Comparison of ENCODE assay signal across 1 cellular context in the genomic region with DNA sequence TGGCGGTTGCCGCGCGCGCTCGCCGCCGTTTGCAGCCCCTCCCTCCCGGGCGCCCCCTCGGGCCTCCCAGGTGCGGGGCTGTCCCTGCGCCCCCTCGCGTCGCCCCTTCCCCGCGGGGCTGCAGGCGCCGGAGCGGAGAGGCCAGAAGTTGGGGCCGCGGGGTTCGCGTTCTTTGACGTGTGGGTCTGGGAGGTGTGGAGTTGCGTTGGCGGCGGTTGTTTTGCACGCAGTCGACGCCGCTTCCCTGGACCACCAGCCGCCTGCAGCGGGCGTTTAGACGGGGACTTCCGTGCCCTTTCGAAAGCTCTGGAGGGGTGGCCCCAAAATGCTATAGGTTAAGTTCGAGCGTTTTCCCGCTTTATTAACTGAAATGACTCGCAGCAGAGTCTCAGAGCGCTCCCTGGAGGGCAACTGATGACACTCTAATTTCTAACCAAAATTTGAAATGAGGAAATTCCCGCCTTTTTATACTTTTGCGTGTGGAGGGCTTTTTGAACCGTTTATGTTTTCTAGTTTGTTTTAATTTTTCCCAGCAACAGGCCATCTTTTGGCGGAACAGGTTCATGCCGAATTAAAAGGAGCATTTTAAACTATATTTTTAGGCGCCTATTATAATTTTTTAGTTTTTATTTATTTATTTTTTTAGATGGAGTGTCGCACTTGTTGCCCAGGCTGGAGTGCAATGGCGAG.
TF ChIP-seq lines count a peak whose summit lies in the region.

No MANE protein-coding gene starts in this region.

TF ChIP-seq in GM12878, 131 proteins besides CTCF, POLR2A, EP300 and RAD21 (continued from another document and continues in another):
- TF ChIP-seq, protein P1, sequence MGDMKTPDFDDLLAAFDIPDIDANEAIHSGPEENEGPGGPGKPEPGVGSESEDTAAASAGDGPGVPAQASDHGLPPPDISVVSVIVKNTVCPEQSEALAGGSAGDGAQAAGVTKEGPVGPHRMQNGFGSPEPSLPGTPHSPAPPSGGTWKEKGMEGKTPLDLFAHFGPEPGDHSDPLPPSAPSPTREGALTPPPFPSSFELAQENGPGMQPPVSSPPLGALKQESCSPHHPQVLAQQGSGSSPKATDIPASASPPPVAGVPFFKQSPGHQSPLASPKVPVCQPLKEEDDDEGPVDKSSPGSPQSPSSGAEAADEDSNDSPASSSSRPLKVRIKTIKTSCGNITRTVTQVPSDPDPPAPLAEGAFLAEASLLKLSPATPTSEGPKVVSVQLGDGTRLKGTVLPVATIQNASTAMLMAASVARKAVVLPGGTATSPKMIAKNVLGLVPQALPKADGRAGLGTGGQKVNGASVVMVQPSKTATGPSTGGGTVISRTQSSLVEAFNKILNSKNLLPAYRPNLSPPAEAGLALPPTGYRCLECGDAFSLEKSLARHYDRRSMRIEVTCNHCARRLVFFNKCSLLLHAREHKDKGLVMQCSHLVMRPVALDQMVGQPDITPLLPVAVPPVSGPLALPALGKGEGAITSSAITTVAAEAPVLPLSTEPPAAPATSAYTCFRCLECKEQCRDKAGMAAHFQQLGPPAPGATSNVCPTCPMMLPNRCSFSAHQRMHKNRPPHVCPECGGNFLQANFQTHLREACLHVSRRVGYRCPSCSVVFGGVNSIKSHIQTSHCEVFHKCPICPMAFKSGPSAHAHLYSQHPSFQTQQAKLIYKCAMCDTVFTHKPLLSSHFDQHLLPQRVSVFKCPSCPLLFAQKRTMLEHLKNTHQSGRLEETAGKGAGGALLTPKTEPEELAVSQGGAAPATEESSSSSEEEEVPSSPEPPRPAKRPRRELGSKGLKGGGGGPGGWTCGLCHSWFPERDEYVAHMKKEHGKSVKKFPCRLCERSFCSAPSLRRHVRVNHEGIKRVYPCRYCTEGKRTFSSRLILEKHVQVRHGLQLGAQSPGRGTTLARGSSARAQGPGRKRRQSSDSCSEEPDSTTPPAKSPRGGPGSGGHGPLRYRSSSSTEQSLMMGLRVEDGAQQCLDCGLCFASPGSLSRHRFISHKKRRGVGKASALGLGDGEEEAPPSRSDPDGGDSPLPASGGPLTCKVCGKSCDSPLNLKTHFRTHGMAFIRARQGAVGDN (IDR thresholded peaks at IDR 0.05): peak; percentile 87
- TF ChIP-seq CBX5 (IDR thresholded peaks at IDR 0.05; ENCODE audit: low read depth) (peak; percentile 98), CHD2 (IDR thresholded peaks at IDR 0.05; ENCODE audit: borderline replicate concordance, low read depth, low read length) (no peak), STAT1 (conservative IDR thresholded peaks at IDR 0.05) (0 out of 2 replicates have a peak, but pooled peaks have one; percentile 41), NFIC (IDR thresholded peaks at IDR 0.05; ENCODE audit: low read depth, low read length) (peak; percentile 56; the same call in 1 of the 2 replicates), ZNF217 (IDR thresholded peaks at IDR 0.05) (peak; percentile 44; the same call in 1 of the 2 replicates), RCOR1 (conservative IDR thresholded peaks at IDR 0.05; ENCODE audit: low read depth, low read length) (no peak), POLR2AphosphoS5 (IDR thresholded peaks at IDR 0.05; ENCODE audit: low read length) (peak; percentile 52; the same call in 1 of the 2 replicates), ZNF24 (IDR thresholded peaks at IDR 0.05) (no peak; the same call in 1 of the 2 replicates), FOXK2 (IDR thresholded peaks at IDR 0.05) (no peak), POU2F2 (IDR thresholded peaks at IDR 0.05; ENCODE audit: borderline replicate concordance, low read depth, low read length) (0 out of 3 replicates have a peak, but pooled peaks have one; percentile 56), ASH2L (IDR thresholded peaks at IDR 0.05; ENCODE audit: borderline replicate concordance, low read depth) (no peak), FOXM1 (IDR thresholded peaks at IDR 0.05; ENCODE audit: low read depth, low read length) (peak; percentile 96), EGR1 (IDR thresholded peaks at IDR 0.05; ENCODE audit: borderline replicate concordance in 1 of 2, low read depth in 2 of 2, low read length in 2 of 2) (peak in 1 of 2 experiments; percentile 44; a peak in 1 of 3 replicates), IKZF2 (IDR thresholded peaks at IDR 0.05) (peak; percentile 38 to 40; a peak in 2 of 4 replicates), BACH1 (IDR thresholded peaks at IDR 0.05; ENCODE audit: borderline replicate concordance) (0 out of 2 replicates have a peak, but pooled peaks have one; percentile 62), RFX5 (IDR thresholded peaks at IDR 0.05; ENCODE audit: low read depth, low read length) (peak; percentile 81), RELA (IDR thresholded peaks at IDR 0.05; ENCODE audit: borderline replicate concordance, partially characterized antibody) (peak; percentile 96), LARP7 (IDR thresholded peaks at IDR 0.05) (peak; percentile 85), NR2F1 (conservative IDR thresholded peaks at IDR 0.05) (peak; percentile 65), TCF7 (IDR thresholded peaks at IDR 0.05; ENCODE audit: borderline replicate concordance) (no peak), RB1 (IDR thresholded peaks at IDR 0.05; ENCODE audit: borderline replicate concordance) (peak; percentile 98), KLF5 (IDR thresholded peaks at IDR 0.05; ENCODE audit: partially characterized antibody) (peak; percentile 87), SMAD1 (IDR thresholded peaks at IDR 0.05; ENCODE audit: low read depth, partially characterized antibody) (no peak), MEF2B (IDR thresholded peaks at IDR 0.05; ENCODE audit: partially characterized antibody, poor library complexity, severe bottlenecking) (peak; percentile 52), MTA3 (IDR thresholded peaks at IDR 0.05; ENCODE audit: borderline replicate concordance, low read length) (no peak; the same call in 1 of the 2 replicates), NFXL1 (IDR thresholded peaks at IDR 0.05; ENCODE audit: borderline replicate concordance) (no peak), CREB1 (IDR thresholded peaks at IDR 0.05; ENCODE audit: low read depth) (peak; percentile 81), TBL1XR1 (IDR thresholded peaks at IDR 0.05; ENCODE audit: low read depth, low read length) (no peak), SIN3A (IDR thresholded peaks at IDR 0.05; ENCODE audit: low read depth, low read length) (peak; percentile 27; the same call in 1 of the 2 replicates), ZBED1 (IDR thresholded peaks at IDR 0.05; ENCODE audit: borderline replicate concordance) (no peak; the same call in 1 of the 2 replicates)
- TF ChIP-seq, protein P2, sequence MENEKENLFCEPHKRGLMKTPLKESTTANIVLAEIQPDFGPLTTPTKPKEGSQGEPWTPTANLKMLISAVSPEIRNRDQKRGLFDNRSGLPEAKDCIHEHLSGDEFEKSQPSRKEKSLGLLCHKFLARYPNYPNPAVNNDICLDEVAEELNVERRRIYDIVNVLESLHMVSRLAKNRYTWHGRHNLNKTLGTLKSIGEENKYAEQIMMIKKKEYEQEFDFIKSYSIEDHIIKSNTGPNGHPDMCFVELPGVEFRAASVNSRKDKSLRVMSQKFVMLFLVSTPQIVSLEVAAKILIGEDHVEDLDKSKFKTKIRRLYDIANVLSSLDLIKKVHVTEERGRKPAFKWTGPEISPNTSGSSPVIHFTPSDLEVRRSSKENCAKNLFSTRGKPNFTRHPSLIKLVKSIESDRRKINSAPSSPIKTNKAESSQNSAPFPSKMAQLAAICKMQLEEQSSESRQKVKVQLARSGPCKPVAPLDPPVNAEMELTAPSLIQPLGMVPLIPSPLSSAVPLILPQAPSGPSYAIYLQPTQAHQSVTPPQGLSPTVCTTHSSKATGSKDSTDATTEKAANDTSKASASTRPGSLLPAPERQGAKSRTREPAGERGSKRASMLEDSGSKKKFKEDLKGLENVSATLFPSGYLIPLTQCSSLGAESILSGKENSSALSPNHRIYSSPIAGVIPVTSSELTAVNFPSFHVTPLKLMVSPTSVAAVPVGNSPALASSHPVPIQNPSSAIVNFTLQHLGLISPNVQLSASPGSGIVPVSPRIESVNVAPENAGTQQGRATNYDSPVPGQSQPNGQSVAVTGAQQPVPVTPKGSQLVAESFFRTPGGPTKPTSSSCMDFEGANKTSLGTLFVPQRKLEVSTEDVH (IDR thresholded peaks at IDR 0.05; ENCODE audit: low read depth, partially characterized antibody): peak; percentile 90
- TF ChIP-seq, protein P3, sequence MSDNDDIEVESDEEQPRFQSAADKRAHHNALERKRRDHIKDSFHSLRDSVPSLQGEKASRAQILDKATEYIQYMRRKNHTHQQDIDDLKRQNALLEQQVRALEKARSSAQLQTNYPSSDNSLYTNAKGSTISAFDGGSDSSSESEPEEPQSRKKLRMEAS (IDR thresholded peaks at IDR 0.05; ENCODE audit: low read depth, low read length): peak; percentile 73
- TF ChIP-seq, protein P4, sequence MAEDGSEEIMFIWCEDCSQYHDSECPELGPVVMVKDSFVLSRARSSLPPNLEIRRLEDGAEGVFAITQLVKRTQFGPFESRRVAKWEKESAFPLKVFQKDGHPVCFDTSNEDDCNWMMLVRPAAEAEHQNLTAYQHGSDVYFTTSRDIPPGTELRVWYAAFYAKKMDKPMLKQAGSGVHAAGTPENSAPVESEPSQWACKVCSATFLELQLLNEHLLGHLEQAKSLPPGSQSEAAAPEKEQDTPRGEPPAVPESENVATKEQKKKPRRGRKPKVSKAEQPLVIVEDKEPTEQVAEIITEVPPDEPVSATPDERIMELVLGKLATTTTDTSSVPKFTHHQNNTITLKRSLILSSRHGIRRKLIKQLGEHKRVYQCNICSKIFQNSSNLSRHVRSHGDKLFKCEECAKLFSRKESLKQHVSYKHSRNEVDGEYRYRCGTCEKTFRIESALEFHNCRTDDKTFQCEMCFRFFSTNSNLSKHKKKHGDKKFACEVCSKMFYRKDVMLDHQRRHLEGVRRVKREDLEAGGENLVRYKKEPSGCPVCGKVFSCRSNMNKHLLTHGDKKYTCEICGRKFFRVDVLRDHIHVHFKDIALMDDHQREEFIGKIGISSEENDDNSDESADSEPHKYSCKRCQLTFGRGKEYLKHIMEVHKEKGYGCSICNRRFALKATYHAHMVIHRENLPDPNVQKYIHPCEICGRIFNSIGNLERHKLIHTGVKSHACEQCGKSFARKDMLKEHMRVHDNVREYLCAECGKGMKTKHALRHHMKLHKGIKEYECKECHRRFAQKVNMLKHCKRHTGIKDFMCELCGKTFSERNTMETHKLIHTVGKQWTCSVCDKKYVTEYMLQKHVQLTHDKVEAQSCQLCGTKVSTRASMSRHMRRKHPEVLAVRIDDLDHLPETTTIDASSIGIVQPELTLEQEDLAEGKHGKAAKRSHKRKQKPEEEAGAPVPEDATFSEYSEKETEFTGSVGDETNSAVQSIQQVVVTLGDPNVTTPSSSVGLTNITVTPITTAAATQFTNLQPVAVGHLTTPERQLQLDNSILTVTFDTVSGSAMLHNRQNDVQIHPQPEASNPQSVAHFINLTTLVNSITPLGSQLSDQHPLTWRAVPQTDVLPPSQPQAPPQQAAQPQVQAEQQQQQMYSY (CRISPR knock-in tag; IDR thresholded peaks at IDR 0.05): no peak
- TF ChIP-seq, protein P5, sequence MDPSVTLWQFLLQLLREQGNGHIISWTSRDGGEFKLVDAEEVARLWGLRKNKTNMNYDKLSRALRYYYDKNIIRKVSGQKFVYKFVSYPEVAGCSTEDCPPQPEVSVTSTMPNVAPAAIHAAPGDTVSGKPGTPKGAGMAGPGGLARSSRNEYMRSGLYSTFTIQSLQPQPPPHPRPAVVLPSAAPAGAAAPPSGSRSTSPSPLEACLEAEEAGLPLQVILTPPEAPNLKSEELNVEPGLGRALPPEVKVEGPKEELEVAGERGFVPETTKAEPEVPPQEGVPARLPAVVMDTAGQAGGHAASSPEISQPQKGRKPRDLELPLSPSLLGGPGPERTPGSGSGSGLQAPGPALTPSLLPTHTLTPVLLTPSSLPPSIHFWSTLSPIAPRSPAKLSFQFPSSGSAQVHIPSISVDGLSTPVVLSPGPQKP (IDR thresholded peaks at IDR 0.05; ENCODE audit: low read depth, low read length): no peak
- TF ChIP-seq, protein P6, sequence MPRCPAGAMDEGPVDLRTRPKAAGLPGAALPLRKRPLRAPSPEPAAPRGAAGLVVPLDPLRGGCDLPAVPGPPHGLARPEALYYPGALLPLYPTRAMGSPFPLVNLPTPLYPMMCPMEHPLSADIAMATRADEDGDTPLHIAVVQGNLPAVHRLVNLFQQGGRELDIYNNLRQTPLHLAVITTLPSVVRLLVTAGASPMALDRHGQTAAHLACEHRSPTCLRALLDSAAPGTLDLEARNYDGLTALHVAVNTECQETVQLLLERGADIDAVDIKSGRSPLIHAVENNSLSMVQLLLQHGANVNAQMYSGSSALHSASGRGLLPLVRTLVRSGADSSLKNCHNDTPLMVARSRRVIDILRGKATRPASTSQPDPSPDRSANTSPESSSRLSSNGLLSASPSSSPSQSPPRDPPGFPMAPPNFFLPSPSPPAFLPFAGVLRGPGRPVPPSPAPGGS (IDR thresholded peaks at IDR 0.05; ENCODE audit: borderline replicate concordance, insufficient read depth, low read depth, low read length, poor library complexity, severe bottlenecking): peak; percentile 60
- TF ChIP-seq, protein P7, sequence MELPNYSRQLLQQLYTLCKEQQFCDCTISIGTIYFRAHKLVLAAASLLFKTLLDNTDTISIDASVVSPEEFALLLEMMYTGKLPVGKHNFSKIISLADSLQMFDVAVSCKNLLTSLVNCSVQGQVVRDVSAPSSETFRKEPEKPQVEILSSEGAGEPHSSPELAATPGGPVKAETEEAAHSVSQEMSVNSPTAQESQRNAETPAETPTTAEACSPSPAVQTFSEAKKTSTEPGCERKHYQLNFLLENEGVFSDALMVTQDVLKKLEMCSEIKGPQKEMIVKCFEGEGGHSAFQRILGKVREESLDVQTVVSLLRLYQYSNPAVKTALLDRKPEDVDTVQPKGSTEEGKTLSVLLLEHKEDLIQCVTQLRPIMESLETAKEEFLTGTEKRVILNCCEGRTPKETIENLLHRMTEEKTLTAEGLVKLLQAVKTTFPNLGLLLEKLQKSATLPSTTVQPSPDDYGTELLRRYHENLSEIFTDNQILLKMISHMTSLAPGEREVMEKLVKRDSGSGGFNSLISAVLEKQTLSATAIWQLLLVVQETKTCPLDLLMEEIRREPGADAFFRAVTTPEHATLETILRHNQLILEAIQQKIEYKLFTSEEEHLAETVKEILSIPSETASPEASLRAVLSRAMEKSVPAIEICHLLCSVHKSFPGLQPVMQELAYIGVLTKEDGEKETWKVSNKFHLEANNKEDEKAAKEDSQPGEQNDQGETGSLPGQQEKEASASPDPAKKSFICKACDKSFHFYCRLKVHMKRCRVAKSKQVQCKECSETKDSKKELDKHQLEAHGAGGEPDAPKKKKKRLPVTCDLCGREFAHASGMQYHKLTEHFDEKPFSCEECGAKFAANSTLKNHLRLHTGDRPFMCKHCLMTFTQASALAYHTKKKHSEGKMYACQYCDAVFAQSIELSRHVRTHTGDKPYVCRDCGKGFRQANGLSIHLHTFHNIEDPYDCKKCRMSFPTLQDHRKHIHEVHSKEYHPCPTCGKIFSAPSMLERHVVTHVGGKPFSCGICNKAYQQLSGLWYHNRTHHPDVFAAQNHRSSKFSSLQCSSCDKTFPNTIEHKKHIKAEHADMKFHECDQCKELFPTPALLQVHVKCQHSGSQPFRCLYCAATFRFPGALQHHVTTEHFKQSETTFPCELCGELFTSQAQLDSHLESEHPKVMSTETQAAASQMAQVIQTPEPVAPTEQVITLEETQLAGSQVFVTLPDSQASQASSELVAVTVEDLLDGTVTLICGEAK (IDR thresholded peaks at IDR 0.05; ENCODE audit: borderline replicate concordance): no peak
